22 cellular contexts compared by ENCODE assay signal in the genomic region with DNA sequence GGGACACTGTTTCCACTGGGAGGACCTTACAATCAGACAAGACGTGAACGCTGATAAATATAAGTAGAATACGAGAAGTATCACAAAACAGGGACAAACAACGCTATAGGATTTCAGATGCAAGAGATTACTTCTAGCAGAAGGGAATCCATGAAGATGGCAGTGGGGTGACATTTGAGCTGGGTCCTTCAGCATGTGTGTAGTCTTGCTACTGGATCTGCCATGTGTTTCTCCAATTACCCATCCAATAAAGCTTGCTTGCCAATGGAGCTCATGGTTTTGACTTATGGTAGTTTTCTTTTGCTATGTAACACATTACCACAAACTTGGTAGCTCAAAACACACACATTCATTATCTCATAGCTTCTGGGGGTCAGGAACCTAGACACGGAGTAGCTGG.
"Had no signal": no experiment of that assay in that cellular context is flagged by ENCODE, and none has a peak within 500 bp of the region (broad histone marks: within the 10 kb centered on the region; RNA-seq: fewer than 3 reads in every experiment).

No MANE protein-coding gene starts in this region.

- H3K36me3 ChIP-seq: colonic mucosa, esophagus squamous epithelium had no signal

- H3K27ac Mint-ChIP-seq: activated CD4-positive, alpha-beta memory T cell treated with anti-CD3 and anti-CD28 coated beads for 36 hours; activated CD4-positive, alpha-beta T cell treated with anti-CD3 and anti-CD28 coated beads for 36 hours; activated CD4-positive, alpha-beta T cell treated with anti-CD3 and anti-CD28 coated beads, Interleukin-2, amount 10 ng/mL, durations not matched to agents 24 days and 14 days; activated naive CD8-positive, alpha-beta T cell; activated T-helper 17 cell treated with anti-CD3 and anti-CD28 coated beads, Interleukin-2, amount 50 U/mL, for 72 hours had no signal

- H3K4me3 Mint-ChIP-seq: activated CD4-positive, alpha-beta memory T cell treated with anti-CD3 and anti-CD28 coated beads for 36 hours; activated CD4-positive, alpha-beta T cell treated with anti-CD3 and anti-CD28 coated beads for 36 hours; activated CD4-positive, alpha-beta T cell treated with anti-CD3 and anti-CD28 coated beads, Interleukin-2, amount 10 ng/mL, durations not matched to agents 24 days and 14 days; activated naive CD8-positive, alpha-beta T cell; activated T-cell treated with anti-CD3 and anti-CD28 coated beads, Interleukin-2, amount 50 U/mL, for 4 hours; activated T-helper 17 cell treated with anti-CD3 and anti-CD28 coated beads, Interleukin-2, amount 50 U/mL, for 72 hours had no signal

- H3K9me3 ChIP-seq: colonic mucosa, esophagus squamous epithelium had no signal

- H3K4me3 ChIP-seq: colonic mucosa, esophagus squamous epithelium had no signal

- H3K27ac ChIP-seq: colonic mucosa, epithelial cell of prostate, esophagus squamous epithelium had no signal

- H3K36me3 Mint-ChIP-seq: activated CD4-positive, alpha-beta memory T cell treated with anti-CD3 and anti-CD28 coated beads for 36 hours; activated naive CD8-positive, alpha-beta T cell had no signal

- ATAC-seq: activated CD4-positive, alpha-beta T cell treated with anti-CD3 and anti-CD28 coated beads for 36 hours; activated T-cell treated with anti-CD3 and anti-CD28 coated beads, Interleukin-2, amount 50 U/mL, for 4 hours; activated T-helper 17 cell treated with anti-CD3 and anti-CD28 coated beads, Interleukin-2, amount 50 U/mL, for 72 hours had no signal

- H3K27me3 Mint-ChIP-seq: activated CD4-positive, alpha-beta memory T cell treated with anti-CD3 and anti-CD28 coated beads for 36 hours; activated CD4-positive, alpha-beta T cell treated with anti-CD3 and anti-CD28 coated beads for 36 hours had no signal

- DNase-seq: activated CD4-positive, alpha-beta memory T cell treated with anti-CD3 and anti-CD28 coated beads for 36 hours; activated CD4-positive, alpha-beta T cell treated with anti-CD3 and anti-CD28 coated beads for 36 hours; activated CD4-positive, alpha-beta T cell treated with anti-CD3 and anti-CD28 coated beads, Interleukin-2, amount 10 ng/mL, durations not matched to agents 24 days and 14 days; activated CD4-positive, CD25-positive, alpha-beta regulatory T cell; activated CD4-positive, CD25-positive, alpha-beta regulatory T cell treated with anti-CD3 and anti-CD28 coated beads, Interleukin-2, amount 50 U/mL, for 72 hours; activated CD8-positive, alpha-beta memory T cell treated with anti-CD3 and anti-CD28 coated beads for 24 hours; activated effector memory CD4-positive, alpha-beta T cell treated with Interleukin-2 at 50 U/mL for 16 hours; activated gamma-delta T cell treated with Interleukin-2 at 50 U/mL for 16 hours; activated naive CD4-positive, alpha-beta T cell treated with anti-CD3 and anti-CD28 coated beads, Interleukin-2, amount 50 U/mL, for 16 hours; activated naive CD4-positive, alpha-beta T cell treated with Interleukin-2 at 50 U/mL for 16 hours; activated T-cell treated with anti-CD3 and anti-CD28 coated beads, Interleukin-2, amount 50 U/mL, for 4 hours; amniotic stem cell; caudate nucleus; effector CD8-positive, alpha-beta T cell; esophagus squamous epithelium; foreskin melanocyte; head of caudate nucleus; T-helper 2 cell had no signal

- H3K9me3 Mint-ChIP-seq: activated CD4-positive, alpha-beta memory T cell treated with anti-CD3 and anti-CD28 coated beads for 36 hours; activated CD4-positive, alpha-beta T cell treated with anti-CD3 and anti-CD28 coated beads, Interleukin-2, amount 10 ng/mL, durations not matched to agents 24 days and 14 days; activated T-cell treated with anti-CD3 and anti-CD28 coated beads, Interleukin-2, amount 50 U/mL, for 4 hours; activated T-helper 17 cell treated with anti-CD3 and anti-CD28 coated beads, Interleukin-2, amount 50 U/mL, for 72 hours had no signal

- H3K4me1 Mint-ChIP-seq: activated CD4-positive, alpha-beta T cell treated with anti-CD3 and anti-CD28 coated beads for 36 hours; activated CD4-positive, alpha-beta T cell treated with anti-CD3 and anti-CD28 coated beads, Interleukin-2, amount 10 ng/mL, durations not matched to agents 24 days and 14 days; activated T-helper 17 cell treated with anti-CD3 and anti-CD28 coated beads, Interleukin-2, amount 50 U/mL, for 72 hours had no signal

- H3K4me1 ChIP-seq: colonic mucosa had no signal

- H3K27me3 ChIP-seq: colonic mucosa, esophagus squamous epithelium had no signal
